ENCODE assay signal across 18 cellular contexts in genomic region chr2:148538375-148538774, GRCh38.
A peak's percentile ranks its signal among the peaks of the same experiment; 100 is the strongest.
DNase-seq lines count a peak whose midpoint lies in the region; ATAC-seq and TF ChIP-seq lines count a peak whose summit lies in the region.
"Had no signal": no experiment of that assay in that cellular context is flagged by ENCODE, and none has a peak within 500 bp of the region (broad histone marks: within the 10 kb centered on the region; RNA-seq: fewer than 3 reads in every experiment).

No MANE protein-coding gene starts in this region.

- CTCF ChIA-PET in CD8-positive, alpha-beta T cell (lab: Charles Lee), result interaction anchor here (0.7 to 3.7 kb wide), 6 partner anchors 11 to 29 kb away, joined by 3 to 11 read pairs (median 3); no protein-coding TSS in a partner anchor

- no peaks in the 10 kb centered on the region for H3K27me3 Mint-ChIP-seq in CD8-positive, alpha-beta T cell (ENCODE audit: low read depth)
- no peaks in the 10 kb centered on the region for H3K27me3 Mint-ChIP-seq in activated naive CD8-positive, alpha-beta T cell treated with anti-CD3 and anti-CD28 coated beads for 36 hours

- no peak overlapping the region for H2AFZ ChIP-seq in Loucy (ENCODE audit: low read length)

- no peaks in the 10 kb centered on the region for H3F3A ChIP-seq in Loucy (ENCODE audit: low read depth)

- no peaks in the 10 kb centered on the region for H4K20me1 ChIP-seq in Loucy (ENCODE audit: insufficient read depth, low read length, poor library complexity, severe bottlenecking)

- intact Hi-C loops in CD8-positive, alpha-beta T cell (cut with DNase I, micrococcal nuclease), result no loop called here
- intact Hi-C loops in lower lobe of right lung (cut with DNase I), result no loop called here

- H3K79me2 ChIP-seq in Loucy (ENCODE audit: insufficient read depth, low read length), result no peaks in the 10 kb centered on the region

- H3K27ac ChIP-seq in CD8-positive, alpha-beta T cell (ENCODE audit: low read depth, low read length), result no peak overlapping the region
- no peak overlapping the region for H3K27ac ChIP-seq in lower lobe of right lung

- H3K27ac Mint-ChIP-seq in CD8-positive, alpha-beta T cell, result peak overlapping the region; percentile 12
- peak overlapping the region; percentile 61 for H3K27ac Mint-ChIP-seq in activated naive CD8-positive, alpha-beta T cell treated with anti-CD3 and anti-CD28 coated beads for 36 hours

- H3K27me3 ChIP-seq in CD8-positive, alpha-beta T cell (ENCODE audit: insufficient read depth, low read length), result no peaks in the 10 kb centered on the region
- no peaks in the 10 kb centered on the region for H3K27me3 ChIP-seq in Loucy (ENCODE audit: insufficient read depth, low read length, poor library complexity, severe bottlenecking)
- no peaks in the 10 kb centered on the region for H3K27me3 ChIP-seq in lower lobe of right lung (ENCODE audit: low read depth)

- peak; percentile 39 for DNase-seq in activated CD8-positive, alpha-beta memory T cell treated with anti-CD3 and anti-CD28 coated beads, Interleukin-2, amount 50 U/mL, for 48 hours
- no peak for DNase-seq in activated CD8-positive, alpha-beta memory T cell treated with anti-CD3 and anti-CD28 coated beads, Interleukin-2, amount 50 U/mL, for 4 hours
- DNase-seq in CD8-positive, alpha-beta T cell, result no peak
- DNase-seq in activated naive CD8-positive, alpha-beta T cell treated with anti-CD3 and anti-CD28 coated beads for 36 hours, result no peak
- no peak for DNase-seq in NCI-H446 (lab: John Stamatoyannopoulos, UW)
- DNase-seq in lower lobe of right lung, result no peak
- DNase-seq: Caco-2, DMS153, HCEC 1CT, IMR-90, NCI-H187, NCI-H345, NCI-H526 treated with DMSO at 0.1 percent for 48 hours, RPMI8226, SIG-M5 had no signal

- H3K4me3 Mint-ChIP-seq in CD8-positive, alpha-beta T cell, result no peak overlapping the region
- H3K4me3 Mint-ChIP-seq in activated naive CD8-positive, alpha-beta T cell treated with anti-CD3 and anti-CD28 coated beads for 36 hours, result no peak overlapping the region
- H3K4me3 Mint-ChIP-seq: CD14-positive monocyte had no signal

- no peak for TF ChIP-seq CTCF in CD8-positive, alpha-beta T cell (IDR thresholded peaks at IDR 0.05)
- TF ChIP-seq CTCF in Loucy (conservative IDR thresholded peaks at IDR 0.05; ENCODE audit: low read length), result peak; percentile 20; the same call in 1 of the 2 replicates
- no peak for TF ChIP-seq CTCF in lower lobe of right lung (IDR thresholded peaks at IDR 0.05)

- H3K36me3 ChIP-seq in CD8-positive, alpha-beta T cell (ENCODE audit: insufficient read depth, low read length), result no peaks in the 10 kb centered on the region
- H3K36me3 ChIP-seq in Loucy (ENCODE audit: insufficient read depth, low read length) (no peaks in the 10 kb centered on the region), lower lobe of right lung (no peaks in the 10 kb centered on the region)

- peaks cover 32% of the 10 kb centered on the region for H3K4me1 ChIP-seq in CD8-positive, alpha-beta T cell (ENCODE audit: insufficient read depth, low read length)
- H3K4me1 ChIP-seq in Loucy (ENCODE audit: insufficient read depth, low read length, poor library complexity, severe bottlenecking), result peaks cover 13% of the 10 kb centered on the region
- peaks cover 9% of the 10 kb centered on the region for H3K4me1 ChIP-seq in lower lobe of right lung
- H3K4me1 ChIP-seq: Caco-2 had no signal

- POLR2A ChIA-PET in CD8-positive, alpha-beta T cell (lab: Charles Lee), result interaction anchor here (0.6 to 2.2 kb wide), 4 partner anchors 10 to 516 kb away, joined by 3 to 12 read pairs (median 6); no protein-coding TSS in a partner anchor

- ATAC-seq in CD8-positive, alpha-beta T cell, result peak; percentile 24
- ATAC-seq in GM18520 (IDR thresholded peaks at IDR 0.05; ENCODE audit: unreplicated experiment), result no peak
- ATAC-seq in lower lobe of right lung, result no peak

- H3K36me3 Mint-ChIP-seq in CD8-positive, alpha-beta T cell, result no peaks in the 10 kb centered on the region
- H3K36me3 Mint-ChIP-seq in activated naive CD8-positive, alpha-beta T cell treated with anti-CD3 and anti-CD28 coated beads for 36 hours, result peaks cover 4% of the 10 kb centered on the region

- H3K9me2 ChIP-seq in Loucy (replicated peaks; ENCODE audit: low read depth, low read length), result no peaks in the 10 kb centered on the region

- H3K4me3 ChIP-seq in CD8-positive, alpha-beta T cell (ENCODE audit: low read depth, low read length), result no peak overlapping the region
- H3K4me3 ChIP-seq in Loucy (ENCODE audit: low read length, poor library complexity, severe bottlenecking), result no peak overlapping the region
- H3K4me3 ChIP-seq in lower lobe of right lung, result no peak overlapping the region

- no peak overlapping the region for H3K9ac ChIP-seq in Loucy (ENCODE audit: low read depth, low read length, poor library complexity, severe bottlenecking)

- H3K9me3 Mint-ChIP-seq in CD8-positive, alpha-beta T cell, result no peaks in the 10 kb centered on the region
- no peaks in the 10 kb centered on the region for H3K9me3 Mint-ChIP-seq in activated naive CD8-positive, alpha-beta T cell treated with anti-CD3 and anti-CD28 coated beads for 36 hours

- H3K9me3 ChIP-seq in CD8-positive, alpha-beta T cell (ENCODE audit: low read length), result no peaks in the 10 kb centered on the region
- H3K9me3 ChIP-seq in Loucy (ENCODE audit: insufficient read depth, low read depth, low read length), result no peaks in the 10 kb centered on the region
- no peaks in the 10 kb centered on the region for H3K9me3 ChIP-seq in lower lobe of right lung
- H3K9me3 ChIP-seq: Caco-2 had no signal

- peaks cover 53% of the 10 kb centered on the region for H3K4me1 Mint-ChIP-seq in CD8-positive, alpha-beta T cell (ENCODE audit: low read depth)
- peaks cover 42% of the 10 kb centered on the region for H3K4me1 Mint-ChIP-seq in activated naive CD8-positive, alpha-beta T cell treated with anti-CD3 and anti-CD28 coated beads for 36 hours

- H3K4me2 ChIP-seq in Loucy (ENCODE audit: low read depth, low read length, poor library complexity, severe bottlenecking), result no peak overlapping the region
